In the genomic region with DNA sequence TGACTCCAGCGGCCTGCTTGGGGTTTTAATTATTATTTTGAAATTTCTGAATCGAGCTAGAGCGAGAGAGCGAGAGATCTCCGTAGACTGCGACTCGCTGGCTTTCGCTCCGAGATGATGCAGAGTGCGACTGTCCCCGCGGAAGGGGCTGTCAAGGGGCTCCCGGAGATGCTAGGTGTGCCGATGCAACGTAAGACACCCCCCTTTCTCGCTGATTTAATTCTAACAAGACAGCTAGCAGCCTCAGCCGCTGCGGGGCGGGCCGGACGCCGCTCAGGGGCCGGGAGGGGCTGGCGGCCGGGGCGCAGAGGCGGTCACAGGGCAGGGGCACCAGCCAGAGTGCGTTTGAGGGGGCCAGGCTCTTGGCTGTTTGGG, we compare ENCODE assay signal across 8 cellular contexts. TPM values are rescaled to one million over a fixed set of nuclear protein-coding genes. Genes with fewer than 3 reads are reported as not detected.
DNase-seq lines count a peak whose midpoint lies in the region; ATAC-seq and TF ChIP-seq lines count a peak whose summit lies in the region.

No MANE protein-coding gene starts in this region.

- intact Hi-C loops in mammary epithelial cell (cut with micrococcal nuclease), result no loop called here

- DNase-seq in Caki2 (ENCODE audit: low read depth) (peak; percentile 50), mammary epithelial cell (no peak), nephron progenitor cell (peak; percentile 33), LoVo (ENCODE audit: low spot score) (no peak), NCI-H1048 (lab: John Stamatoyannopoulos, UW) (no peak), hepatic stellate cell (ENCODE audit: low spot score) (no peak)

- no peaks in the 10 kb centered on the region for H3K36me3 ChIP-seq in mammary epithelial cell (ENCODE audit: insufficient read depth, low read length)

- ATAC-seq in GM21360 (IDR thresholded peaks at IDR 0.05; ENCODE audit: unreplicated experiment), result no peak

- H2AFZ ChIP-seq in mammary epithelial cell (ENCODE audit: low read depth, low read length), result peak overlapping the region; percentile 63

- peaks cover 2% of the 10 kb centered on the region for H4K20me1 ChIP-seq in mammary epithelial cell (ENCODE audit: insufficient read depth, low read length)

- CTCF ChIA-PET in mammary epithelial cell (lab: Charles Lee; ENCODE audit: low non-redundant PET), result no interaction called here

- TF ChIP-seq CTCF in mammary epithelial cell (conservative IDR thresholded peaks at IDR 0.05 in 1 of 2, IDR thresholded peaks at IDR 0.05 in 1 of 2; ENCODE audit: extremely low read depth in 1 of 2, insufficient read depth in 1 of 2, low read depth in 1 of 2, low read length in 2 of 2), result no peak
- TF ChIP-seq CTCF in nephron progenitor cell (IDR thresholded peaks at IDR 0.05), result no peak

- H3K9me3 Mint-ChIP-seq in IgD-negative memory B cell, result peaks cover 0 to 7% (median 0%) of the 10 kb centered on the region in 3 donors
- no peaks in the 10 kb centered on the region for H3K9me3 Mint-ChIP-seq in nephron progenitor cell

- H3K27me3 ChIP-seq in mammary epithelial cell (ENCODE audit: insufficient read depth, low read length), result peaks cover 50% of the 10 kb centered on the region

- H3K36me3 Mint-ChIP-seq in IgD-negative memory B cell, result no peaks in the 10 kb centered on the region
- H3K36me3 Mint-ChIP-seq in nephron progenitor cell (ENCODE audit: low read depth), result no peaks in the 10 kb centered on the region

- peak overlapping the region; percentile 19 for H3K9ac ChIP-seq in mammary epithelial cell (ENCODE audit: insufficient read depth, low read length)

- H3K4me3 Mint-ChIP-seq in IgD-negative memory B cell, result peak overlapping the region; percentile 79 to 93 (median 84)
- peak overlapping the region; percentile 74 for H3K4me3 Mint-ChIP-seq in nephron progenitor cell

- H3K4me3 ChIP-seq in mammary epithelial cell (replicated peaks in 1 of 3; ENCODE audit: insufficient read depth in 1 of 3, low read depth in 2 of 3, low read length in 3 of 3), result peak overlapping the region; percentile 47 to 62 (median 53)

- no peaks in the 10 kb centered on the region for H3K9me3 ChIP-seq in mammary epithelial cell (replicated peaks; ENCODE audit: insufficient read depth, low read length)

- peaks cover 9 to 22% (median 17%) of the 10 kb centered on the region in 3 donors for H3K4me1 Mint-ChIP-seq in IgD-negative memory B cell
- peaks cover 18% of the 10 kb centered on the region for H3K4me1 Mint-ChIP-seq in nephron progenitor cell

- in situ Hi-C loops in Caki2 (cut with HindIII; ENCODE audit: low pct_unique_long_range_greater_than_20kb, low sequenced_read_pairs), result no loop called here
- in situ Hi-C loops in mammary epithelial cell (cut with MboI; ENCODE audit: low sequenced_read_pairs in 2 of 2), result no loop called here

- peak overlapping the region in 1 of 3 donors; percentile 56 for H3K27ac Mint-ChIP-seq in IgD-negative memory B cell
- no peak overlapping the region for H3K27ac Mint-ChIP-seq in nephron progenitor cell

- dilution Hi-C loops in mammary epithelial cell (cut with HindIII; ENCODE audit: low sequenced_read_pairs), result no loop called here

- peaks cover 60% of the 10 kb centered on the region for H3K27me3 Mint-ChIP-seq in IgD-negative memory B cell
- peaks cover 97% of the 10 kb centered on the region for H3K27me3 Mint-ChIP-seq in nephron progenitor cell (ENCODE audit: low read depth, poor library complexity)

- BruUV-seq in mammary epithelial cell (replicated peaks; lab: Mats Ljungman, UMichigan), result no TSS peak

- no peaks in the 10 kb centered on the region for H3K79me2 ChIP-seq in mammary epithelial cell (ENCODE audit: insufficient read depth, low read length)

- H3K4me1 ChIP-seq in mammary epithelial cell (ENCODE audit: insufficient read depth, low read length), result peaks cover 18% of the 10 kb centered on the region

- H3K4me2 ChIP-seq in mammary epithelial cell (ENCODE audit: insufficient read depth, low read depth, low read length), result peak overlapping the region; percentile 99

- no peak overlapping the region for H3K27ac ChIP-seq in mammary epithelial cell (ENCODE audit: insufficient read depth, low read depth, low read length)

- WGBS in mammary epithelial cell (ENCODE audit: low coverage, missing lambda C conversion rate), result 3% methylated on average over 12 of the region's 28 CpGs

RNA-seq across cellular contexts. Expression of a gene that starts 0.3 kb away (rescaled TPM):
- not detected in 2 replicates for total RNA-seq in Caki2 (2014; rRNA removed; shearing (Covaris generic); ENCODE audit: low replicate concordance)
- polyA plus RNA-seq in IgD-negative memory B cell (0.25 TPM), mammary epithelial cell (not detected)
- total RNA-seq in mammary epithelial cell, result not detected
- polyA minus RNA-seq in mammary epithelial cell, result 0.16 TPM

Comparison
In these comparisons a context has a peak if more than half of its experiments do, and no peak if none do; other contexts are left out.
1. DNase-seq: peak in Caki2 (single experiment) and nephron progenitor cell (single experiment); none in mammary epithelial cell (single experiment), LoVo (single experiment), NCI-H1048 (single experiment) and hepatic stellate cell (single experiment).